ENCODE assay signal across 17 cellular contexts in the genomic region with DNA sequence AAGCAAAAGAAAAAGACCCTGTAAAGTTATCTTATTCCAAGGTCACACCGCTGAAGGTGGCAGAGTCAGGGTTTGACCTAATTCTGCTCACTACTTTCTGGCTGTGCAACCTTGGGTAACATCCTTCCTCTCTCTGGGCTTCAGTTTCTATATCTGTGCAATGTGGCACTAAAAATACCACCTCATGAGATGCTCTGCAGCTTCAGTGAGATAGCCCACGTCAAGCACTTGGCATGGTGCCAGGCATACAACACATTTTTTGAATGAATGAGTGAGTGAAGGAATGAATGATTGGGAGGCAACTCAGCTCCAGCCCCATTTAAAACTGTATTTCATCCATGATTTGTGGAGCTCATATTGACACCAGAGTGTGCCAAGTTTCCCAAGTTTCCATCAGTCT.
"Had no signal": no experiment of that assay in that cellular context is flagged by ENCODE, and none has a peak within 500 bp of the region (broad histone marks: within the 10 kb centered on the region; RNA-seq: fewer than 3 reads in every experiment).

No MANE protein-coding gene starts in this region.

- H3K4me1 ChIP-seq: esophagus squamous epithelium, gastroesophageal sphincter, psoas muscle had no signal

- FAIRE-seq: colon, kidney had no signal

- H3K4me3 ChIP-seq: esophagus squamous epithelium, gastroesophageal sphincter, lung, psoas muscle had no signal

- H3K27me3 ChIP-seq: esophagus squamous epithelium, gastroesophageal sphincter had no signal

- H3K36me3 ChIP-seq: esophagus squamous epithelium, gastroesophageal sphincter had no signal

- H3K9me3 ChIP-seq: esophagus squamous epithelium, gastroesophageal sphincter, psoas muscle had no signal

- H3K27ac ChIP-seq: esophagus squamous epithelium, gastroesophageal sphincter, psoas muscle had no signal

- DNase-seq: effector memory CD8-positive, alpha-beta T cell; esophagus squamous epithelium; foreskin fibroblast; immature natural killer cell; kidney; left colon; left ventricle myocardium superior; mesendoderm; naive thymus-derived CD4-positive, alpha-beta T cell; nephron progenitor cell; psoas muscle; stimulated activated naive CD4-positive, alpha-beta T cell treated with Interleukin-2 at 50 U/mL for 16 hours; trophoblast cell had no signal

- ATAC-seq: effector memory CD8-positive, alpha-beta T cell; gastroesophageal sphincter; left colon; left ventricle myocardium superior; naive thymus-derived CD4-positive, alpha-beta T cell; psoas muscle; sciatic nerve had no signal
